8 cellular contexts compared by ENCODE assay signal in the genomic region with DNA sequence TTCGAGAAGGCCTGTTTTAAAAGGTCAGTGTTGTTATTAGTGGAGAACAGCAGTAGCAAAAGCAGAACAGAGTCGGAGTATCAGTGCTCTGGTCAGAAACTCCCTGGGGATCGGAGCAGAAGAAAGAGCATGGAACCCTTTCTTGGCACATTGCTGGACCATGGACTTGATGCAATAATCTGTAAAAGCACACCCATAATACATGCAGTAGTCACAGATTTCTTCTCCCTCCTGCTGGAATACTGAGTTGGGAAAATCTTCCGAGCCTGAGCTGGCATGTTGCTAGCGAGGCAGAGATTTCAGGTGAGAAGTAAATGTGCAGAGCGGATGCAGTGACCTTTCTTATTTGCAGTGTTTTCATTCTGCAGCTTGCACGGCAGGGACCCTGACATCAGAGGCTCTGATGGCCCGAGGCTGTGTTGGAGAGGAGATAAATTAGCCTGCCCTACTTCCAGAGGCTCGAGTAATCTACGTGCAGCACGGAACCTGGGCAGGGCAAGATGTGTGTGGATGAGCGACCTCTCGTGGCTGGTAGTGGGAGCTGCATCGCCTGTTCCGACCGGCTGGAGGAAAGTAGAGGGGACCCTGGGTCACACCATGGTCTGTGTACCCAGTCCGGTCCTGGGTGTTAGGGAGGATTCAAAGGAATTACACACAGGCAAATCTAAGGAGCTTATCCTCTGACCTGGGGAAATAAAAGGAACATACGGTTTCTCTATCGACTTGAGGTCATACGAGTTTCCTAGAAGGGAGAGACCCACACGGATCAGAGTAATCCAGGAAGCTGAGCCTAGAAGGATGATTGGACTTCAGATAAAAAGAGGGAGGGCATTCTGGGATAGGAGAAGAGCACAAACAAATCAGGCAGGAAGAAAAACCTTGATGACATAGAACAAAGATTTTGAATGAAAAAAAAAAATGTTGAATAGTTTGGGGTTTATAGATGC.
DNase-seq lines count a peak whose midpoint lies in the region; ATAC-seq, FAIRE-seq and TF ChIP-seq lines count a peak whose summit lies in the region.

No MANE protein-coding gene starts in this region.

- H3K36me3 ChIP-seq in HepG2 (replicated peaks in 1 of 2; ENCODE audit: control insufficient read depth in 1 of 2, insufficient read depth in 2 of 2, low read length in 2 of 2), result no peaks in the 10 kb centered on the region

- H3K9me3 ChIP-seq in HepG2 (ENCODE audit: low read length), result no peaks in the 10 kb centered on the region

- H3K4me2 ChIP-seq in HepG2 (ENCODE audit: low read depth, low read length), result peak overlapping the region; percentile 66

- H3K27ac ChIP-seq in HepG2 (ENCODE audit: extremely low read length, insufficient read depth, low read length), result no peak overlapping the region

- no peaks in the 10 kb centered on the region for H4K20me1 ChIP-seq in HepG2 (ENCODE audit: insufficient read depth, low read length)

- peak overlapping the region; percentile 6 for H2AFZ ChIP-seq in HepG2 (ENCODE audit: low read length)

- H3K9me3 Mint-ChIP-seq in activated CD4-positive, alpha-beta T cell treated with anti-CD3 and anti-CD28 coated beads, Interleukin-2, amount 10 ng/mL, durations not matched to agents 7 days and 5 days, result no peaks in the 10 kb centered on the region

- DNase-seq in SIG-M5 treated with dmso at 0.1 percent for 504 hours (lab: John Stamatoyannopoulos, UW; ENCODE audit: unreplicated experiment), result peak; percentile 43
- DNase-seq in SIG-M5 (lab: John Stamatoyannopoulos, UW), result no peak
- DNase-seq in NCI-H446 treated with DMSO at 0.1 percent for 48 hours (lab: John Stamatoyannopoulos, UW), result peak; percentile 45
- DNase-seq in activated CD4-positive, alpha-beta T cell treated with anti-CD3 and anti-CD28 coated beads, Interleukin-2, amount 10 ng/mL, durations not matched to agents 7 days and 5 days, result peak; percentile 68
- DNase-seq in dedifferentiated amniotic fluid mesenchymal stem cell (ENCODE audit: extremely low spot score), result peak; percentile 74
- peak; percentile 67 for DNase-seq in HepG2 (ENCODE audit: low spot score)
- peak; percentile 3 to 49 (median 15) for DNase-seq in stimulated activated CD4-positive, alpha-beta T cell treated with anti-CD3 and anti-CD28 coated beads, TNF-alpha, amount 100 ng/mL, for 1 hour (ENCODE audit: low read depth in 3 of 3, low spot score in 1 of 3)

- no peak for TF ChIP-seq EP300 in HepG2 (IDR thresholded peaks at IDR 0.05; ENCODE audit: low read depth in 2 of 2, low read length in 2 of 2)
- TF ChIP-seq EP300 in HepG2 (CRISPR knock-in tag; IDR thresholded peaks at IDR 0.05; ENCODE audit: borderline replicate concordance), result no peak

- in situ Hi-C loops in HepG2 (cut with HindIII; ENCODE audit: extremely low pct_ligation_motif_present, low pct_unique_long_range_greater_than_20kb), result loop anchor here (5.0 to 25.0 kb wide), 3 partner anchors 198 to 628 kb away; no protein-coding TSS in a partner anchor

- TF ChIP-seq CTCF in HepG2 (CRISPR knock-in tag; IDR thresholded peaks at IDR 0.05), result peak; percentile 97

- POLR2A ChIA-PET in activated CD4-positive, alpha-beta T cell treated with anti-CD3 and anti-CD28 coated beads, Interleukin-2, amount 10 ng/mL, durations not matched to agents 7 days and 5 days (lab: Charles Lee), result no interaction called here
- POLR2A ChIA-PET in HepG2 (lab: Yijun Ruan, JAX), result no interaction called here

- no peaks in the 10 kb centered on the region for H3K79me2 ChIP-seq in HepG2 (ENCODE audit: insufficient read depth, low read length)

- peak overlapping the region in 1 of 3 experiments; percentile 32; a peak in 2 of 6 replicates for H3K4me3 ChIP-seq in HepG2 (replicated peaks in 1 of 3; ENCODE audit: insufficient read depth in 1 of 3, low read depth in 2 of 3, low read length in 3 of 3)

- peaks cover 10% of the 10 kb centered on the region for H3K27me3 Mint-ChIP-seq in activated CD4-positive, alpha-beta T cell treated with anti-CD3 and anti-CD28 coated beads, Interleukin-2, amount 10 ng/mL, durations not matched to agents 7 days and 5 days

- CTCF ChIA-PET in activated CD4-positive, alpha-beta T cell treated with anti-CD3 and anti-CD28 coated beads, Interleukin-2, amount 10 ng/mL, durations not matched to agents 7 days and 5 days (lab: Charles Lee), result interaction anchor here (0.6 to 1.3 kb wide), 8 partner anchors 8 to 632 kb away, joined by 3 to 6 read pairs (median 4); no protein-coding TSS in a partner anchor
- CTCF ChIA-PET in HepG2 (lab: Yijun Ruan, JAX; ENCODE audit: low intra/inter-chr PET ratio, low total read pairs), result interaction anchor here (0.9 to 2.9 kb wide), 4 partner anchors 10 to 679 kb away, joined by 3 to 17 read pairs (median 6); no protein-coding TSS in a partner anchor

- peak; percentile 66 for ATAC-seq in HG03045 (IDR thresholded peaks at IDR 0.05; ENCODE audit: unreplicated experiment)
- peak; percentile 99 for ATAC-seq in HepG2

- TF ChIP-seq POLR2A in HepG2 (IDR thresholded peaks at IDR 0.05; ENCODE audit: insufficient read depth in 1 of 2, low read depth in 2 of 2, low read length in 2 of 2), result no peak

- 14% methylated on average over 21 of the region's 21 CpGs for WGBS in HepG2 (ENCODE audit: low lambda C conversion rate)

- no peak overlapping the region for H3K9ac ChIP-seq in HepG2 (ENCODE audit: insufficient read depth, low read depth, low read length)

- intact Hi-C loops in HepG2 (cut with micrococcal nuclease; ENCODE audit: unreplicated experiment), result loop anchor here (1.0 to 5.0 kb wide), 5 partner anchors 194 to 678 kb away; no protein-coding TSS in a partner anchor

- no peak overlapping the region for H3K27ac Mint-ChIP-seq in activated CD4-positive, alpha-beta T cell treated with anti-CD3 and anti-CD28 coated beads, Interleukin-2, amount 10 ng/mL, durations not matched to agents 7 days and 5 days

- FAIRE-seq in HepG2 (lab: Jason Lieb, UNC), result peak; percentile 60

- H3K36me3 Mint-ChIP-seq in activated CD4-positive, alpha-beta T cell treated with anti-CD3 and anti-CD28 coated beads, Interleukin-2, amount 10 ng/mL, durations not matched to agents 7 days and 5 days (ENCODE audit: low read depth), result no peaks in the 10 kb centered on the region

- H3K4me1 ChIP-seq in HepG2 (ENCODE audit: insufficient read depth, low read length), result peaks cover 6% of the 10 kb centered on the region

- peak; percentile 88 for TF ChIP-seq RAD21 in HepG2 (CRISPR knock-in tag; IDR thresholded peaks at IDR 0.05)

- peaks cover 2% of the 10 kb centered on the region for H3K4me1 Mint-ChIP-seq in activated CD4-positive, alpha-beta T cell treated with anti-CD3 and anti-CD28 coated beads, Interleukin-2, amount 10 ng/mL, durations not matched to agents 7 days and 5 days

- no peak overlapping the region for H3K4me3 Mint-ChIP-seq in activated CD4-positive, alpha-beta T cell treated with anti-CD3 and anti-CD28 coated beads, Interleukin-2, amount 10 ng/mL, durations not matched to agents 7 days and 5 days

- no TSS peak for BruUV-seq in HepG2 (replicated peaks; lab: Mats Ljungman, UMichigan)

- H3K27me3 ChIP-seq in HepG2 (ENCODE audit: control insufficient read depth in 1 of 2, insufficient read depth in 2 of 2, low read length in 2 of 2), result peaks cover 0 to 21% of the 10 kb centered on the region in 2 experiments; a peak in 2 of 5 replicates

TF ChIP-seq in HepG2, 621 proteins besides CTCF, POLR2A, EP300 and RAD21 (continues in another document):
- no peak for TF ChIP-seq DNMT1 (CRISPR knock-in tag; IDR thresholded peaks at IDR 0.05)
